Comparison of ENCODE assay signal across 1 cellular context in genomic region chr4:120064887-120065286, GRCh38.
TF ChIP-seq lines count a peak whose summit lies in the region.

No MANE protein-coding gene starts in this region.

TF ChIP-seq in GM12878, 131 proteins besides CTCF, POLR2A, EP300 and RAD21 (continued from another document):
- TF ChIP-seq IRF4 (IDR thresholded peaks at IDR 0.05; ENCODE audit: low read depth, low read length) (no peak), CEBPB (IDR thresholded peaks at IDR 0.05; ENCODE audit: borderline replicate concordance in 1 of 2, low read depth in 2 of 2, low read length in 2 of 2) (no peak), EED (IDR thresholded peaks at IDR 0.05; ENCODE audit: low read depth) (no peak), ZNF24 (IDR thresholded peaks at IDR 0.05) (no peak), ESRRA (IDR thresholded peaks at IDR 0.05; ENCODE audit: low read length) (no peak), CREB1 (IDR thresholded peaks at IDR 0.05; ENCODE audit: low read depth) (no peak), CBFB (IDR thresholded peaks at IDR 0.05; ENCODE audit: low read depth) (no peak), SPI1 (IDR thresholded peaks at IDR 0.05; ENCODE audit: borderline replicate concordance, insufficient read depth, low read depth, low read length) (no peak), TCF7 (IDR thresholded peaks at IDR 0.05; ENCODE audit: borderline replicate concordance) (no peak), JUND (IDR thresholded peaks at IDR 0.05; ENCODE audit: low read depth, low read length) (no peak), IKZF1 (conservative IDR thresholded peaks at IDR 0.05) (no peak), BCL3 (IDR thresholded peaks at IDR 0.05; ENCODE audit: borderline replicate concordance, insufficient read depth, low read depth, low read length, poor library complexity, severe bottlenecking) (no peak), IRF3 (IDR thresholded peaks at IDR 0.05) (no peak), POU2F2 (IDR thresholded peaks at IDR 0.05; ENCODE audit: borderline replicate concordance, low read depth, low read length) (no peak), RCOR1 (conservative IDR thresholded peaks at IDR 0.05; ENCODE audit: low read depth, low read length) (no peak)
